18 cellular contexts compared by ENCODE assay signal in the genomic region with DNA sequence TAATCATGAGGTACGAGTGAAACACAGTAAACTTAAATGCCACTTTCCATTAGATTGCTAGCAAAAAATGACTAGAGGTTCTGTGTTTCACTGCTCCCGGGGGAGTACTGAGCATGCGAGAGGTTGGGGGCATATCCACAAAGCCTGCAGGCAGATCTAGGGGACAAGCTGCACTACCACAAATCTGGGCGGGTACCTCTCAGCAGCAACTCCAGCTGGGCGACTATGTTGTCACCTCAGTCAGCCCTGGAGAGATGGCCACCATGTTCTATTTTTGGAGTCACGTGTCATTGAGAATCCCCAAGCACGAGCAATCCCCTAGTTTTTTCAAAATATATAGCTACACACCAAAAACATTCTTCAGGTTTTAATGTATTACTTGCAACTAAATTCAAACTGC.
"Had no signal": no experiment of that assay in that cellular context is flagged by ENCODE, and none has a peak within 500 bp of the region (broad histone marks: within the 10 kb centered on the region; RNA-seq: fewer than 3 reads in every experiment).

No MANE protein-coding gene starts in this region.

- H3K4me3 Mint-ChIP-seq: activated CD4-positive, alpha-beta T cell treated with anti-CD3 and anti-CD28 coated beads, Interleukin-2, amount 10 ng/mL, durations not matched to agents 24 days and 14 days; activated CD8-positive, alpha-beta T cell treated with anti-CD3 and anti-CD28 coated beads, Interleukin-2, amount 10 ng/mL, durations not matched to agents 7 days and 5 days; activated naive CD4-positive, alpha-beta T cell treated with anti-CD3 and anti-CD28 coated beads for 36 hours; activated naive CD8-positive, alpha-beta T cell treated with anti-CD3 and anti-CD28 coated beads, Interleukin-2, amount 50 U/mL, for 24 hours; activated T-cell treated with anti-CD3 and anti-CD28 coated beads, Interleukin-2, amount 50 U/mL, for 24 hours; natural killer cell had no signal

- H3K27ac Mint-ChIP-seq: activated CD4-positive, alpha-beta T cell treated with anti-CD3 and anti-CD28 coated beads, Interleukin-2, amount 10 ng/mL, durations not matched to agents 24 days and 14 days; activated CD8-positive, alpha-beta T cell treated with anti-CD3 and anti-CD28 coated beads, Interleukin-2, amount 10 ng/mL, durations not matched to agents 7 days and 5 days; activated naive CD4-positive, alpha-beta T cell treated with anti-CD3 and anti-CD28 coated beads for 36 hours; activated naive CD8-positive, alpha-beta T cell treated with anti-CD3 and anti-CD28 coated beads, Interleukin-2, amount 50 U/mL, for 24 hours; activated T-cell treated with anti-CD3 and anti-CD28 coated beads, Interleukin-2, amount 50 U/mL, for 24 hours; natural killer cell had no signal

- ATAC-seq: activated CD8-positive, alpha-beta T cell treated with anti-CD3 and anti-CD28 coated beads, Interleukin-2, amount 10 ng/mL, durations not matched to agents 7 days and 5 days; activated naive CD8-positive, alpha-beta T cell treated with anti-CD3 and anti-CD28 coated beads, Interleukin-2, amount 50 U/mL, for 24 hours; esophagus mucosa; gastroesophageal sphincter; heart right ventricle; natural killer cell; stimulated activated naive CD8-positive, alpha-beta T cell treated with anti-CD3 and anti-CD28 coated beads, Interleukin-15, Interleukin-2, amounts not matched to agents 100 U/mL and 50 U/mL, for 24 hours had no signal

- H3K27me3 Mint-ChIP-seq: activated CD4-positive, alpha-beta T cell treated with anti-CD3 and anti-CD28 coated beads, Interleukin-2, amount 10 ng/mL, durations not matched to agents 24 days and 14 days; activated naive CD8-positive, alpha-beta T cell treated with anti-CD3 and anti-CD28 coated beads, Interleukin-2, amount 50 U/mL, for 24 hours; activated T-cell treated with anti-CD3 and anti-CD28 coated beads, Interleukin-2, amount 50 U/mL, for 24 hours had no signal

- DNase-seq: activated CD4-positive, alpha-beta T cell treated with anti-CD3 and anti-CD28 coated beads, Interleukin-2, amount 10 ng/mL, durations not matched to agents 24 days and 14 days; activated CD8-positive, alpha-beta T cell treated with anti-CD3 and anti-CD28 coated beads, Interleukin-2, amount 10 ng/mL, durations not matched to agents 7 days and 5 days; activated naive CD4-positive, alpha-beta T cell treated with anti-CD3 and anti-CD28 coated beads for 36 hours; activated naive CD8-positive, alpha-beta T cell treated with anti-CD3 and anti-CD28 coated beads, Interleukin-2, amount 50 U/mL, for 24 hours; activated T-cell treated with anti-CD3 and anti-CD28 coated beads, Interleukin-2, amount 50 U/mL, for 24 hours; heart right ventricle; kidney glomerular epithelial cell; mesenchymal stem cell; natural killer cell; nucleus accumbens; retina; stimulated activated CD4-positive, alpha-beta T cell treated with anti-CD3 and anti-CD28 coated beads, Interleukin-12 subunit alpha, Interleukin-12 subunit beta, amount 100 ng/mL, for 4 hours; stimulated activated CD4-positive, alpha-beta T cell treated with anti-CD3 and anti-CD28 coated beads, Interleukin-1b, Interleukin-23, amount 100 ng/mL, for 48 hours; stimulated activated naive CD8-positive, alpha-beta T cell treated with anti-CD3 and anti-CD28 coated beads, Interleukin-15, Interleukin-2, amounts not matched to agents 100 U/mL and 50 U/mL, for 24 hours; substantia nigra; tibial artery had no signal

- H3K4me1 Mint-ChIP-seq: activated CD4-positive, alpha-beta T cell treated with anti-CD3 and anti-CD28 coated beads, Interleukin-2, amount 10 ng/mL, durations not matched to agents 24 days and 14 days; activated naive CD8-positive, alpha-beta T cell treated with anti-CD3 and anti-CD28 coated beads, Interleukin-2, amount 50 U/mL, for 24 hours; natural killer cell had no signal
